ENCODE assay signal across 8 cellular contexts in genomic region chr1:16237343-16237830, GRCh38. TPM values are rescaled to one million over a fixed set of nuclear protein-coding genes. Genes with fewer than 3 reads are reported as not detected.
DNase-seq lines count a peak whose midpoint lies in the region; ATAC-seq and TF ChIP-seq lines count a peak whose summit lies in the region.

No MANE protein-coding gene starts in this region.

- DNase-seq in cardiac muscle cell (ENCODE audit: low read depth in 1 of 2, low spot score in 1 of 2) (no peak), Right ventricle myocardium superior (no peak), astrocyte of the spinal cord (ENCODE audit: low read depth, low spot score) (no peak), lower lobe of right lung (no peak), vagina (ENCODE audit: extremely low spot score in 2 of 2) (no peak), 8988T (no peak)
- DNase-seq in central memory CD4-positive, alpha-beta T cell = no peak

- H3K4me3 ChIP-seq in cardiac muscle cell (peak overlapping the region; percentile 66), astrocyte of the spinal cord (ENCODE audit: low read depth, low read length) (peak overlapping the region; percentile 67), lower lobe of right lung (peak overlapping the region; percentile 77), vagina (peak overlapping the region; percentile 66 to 74)

- TF ChIP-seq POLR2A in vagina (IDR thresholded peaks at IDR 0.05) = no peak

- TF ChIP-seq CTCF in cardiac muscle cell (IDR thresholded peaks at IDR 0.05; ENCODE audit: low read depth, low read length) (no peak), astrocyte of the spinal cord (IDR thresholded peaks at IDR 0.05; ENCODE audit: low read depth, low read length) (no peak), lower lobe of right lung (IDR thresholded peaks at IDR 0.05) (no peak), vagina (IDR thresholded peaks at IDR 0.05) (no peak)

- H3K9me3 ChIP-seq in cardiac muscle cell (ENCODE audit: low read depth) (no peaks in the 10 kb centered on the region), lower lobe of right lung (no peaks in the 10 kb centered on the region), vagina (no peaks in the 10 kb centered on the region)

- H3K27ac ChIP-seq in cardiac muscle cell (peak overlapping the region; percentile 59), lower lobe of right lung (peak overlapping the region; percentile 92), vagina (peak overlapping the region; percentile 95)

- H3K27me3 ChIP-seq in cardiac muscle cell (no peaks in the 10 kb centered on the region), lower lobe of right lung (ENCODE audit: low read depth) (no peaks in the 10 kb centered on the region), vagina (no peaks in the 10 kb centered on the region)

- in situ Hi-C loops in astrocyte of the spinal cord (cut with HindIII; ENCODE audit: low sequenced_read_pairs) = no loop called here

- intact Hi-C loops in Right ventricle myocardium superior (cut with DNase I) (no loop called here), lower lobe of right lung (cut with DNase I) (no loop called here), vagina (cut with DNase I) (no loop called here)

- no peaks in the 10 kb centered on the region for H3K4me1 ChIP-seq in cardiac muscle cell (ENCODE audit: low read depth)
- H3K4me1 ChIP-seq in lower lobe of right lung = peaks cover 21% of the 10 kb centered on the region
- peaks cover 26% of the 10 kb centered on the region for H3K4me1 ChIP-seq in vagina

- ATAC-seq in Right ventricle myocardium superior (ENCODE audit: poor library complexity) (no peak), lower lobe of right lung (no peak), HG02642 (IDR thresholded peaks at IDR 0.05; ENCODE audit: poor library complexity, unreplicated experiment) (no peak)

- H3K36me3 ChIP-seq in cardiac muscle cell = no peaks in the 10 kb centered on the region
- no peaks in the 10 kb centered on the region for H3K36me3 ChIP-seq in lower lobe of right lung
- no peaks in the 10 kb centered on the region for H3K36me3 ChIP-seq in vagina

RNA-seq across cellular contexts. Expression of gene CPLANE2, which starts 0.4 kb away (rescaled TPM):
- total RNA-seq in cardiac muscle cell (20.5 and 26.5 TPM in 2 replicates), Right ventricle myocardium superior (10.1 TPM), lower lobe of right lung (9.1 TPM), vagina (1.2 TPM)
- polyA plus RNA-seq in cardiac muscle cell = 7.2 and 9.1 TPM in 2 replicates

RNA-seq across cellular contexts. Expression of gene ARHGEF19, which starts 24.9 kb away (rescaled TPM):
- total RNA-seq in cardiac muscle cell (3.5 and 4.0 TPM in 2 replicates), Right ventricle myocardium superior (1.8 TPM), lower lobe of right lung (15.6 TPM), vagina (19.4 TPM)
- polyA plus RNA-seq in cardiac muscle cell = 6.7 and 11.6 TPM in 2 replicates
